8 cellular contexts compared by ENCODE assay signal in genomic region chr22:46736705-46737104, GRCh38. TPM values are rescaled to one million over a fixed set of nuclear protein-coding genes. Genes with fewer than 3 reads are reported as not detected.
DNase-seq lines count a peak whose midpoint lies in the region; ATAC-seq and TF ChIP-seq lines count a peak whose summit lies in the region.

No MANE protein-coding gene starts in this region.

- no peaks in the 10 kb centered on the region for H3K36me3 ChIP-seq in cardiac muscle cell

- DNase-seq in cardiac muscle cell (ENCODE audit: low read depth in 1 of 2, low spot score in 1 of 2) = no peak
- no peak for DNase-seq in left ventricle myocardium superior
- DNase-seq in cardiac fibroblast (ENCODE audit: low read depth in 2 of 2) = no peak
- DNase-seq in NCI-H2107 (lab: John Stamatoyannopoulos, UW) = no peak

- H3K9me3 ChIP-seq in cardiac muscle cell (ENCODE audit: low read depth) (no peaks in the 10 kb centered on the region), mononuclear cell (ENCODE audit: low read depth, low read length) (no peaks in the 10 kb centered on the region)

- intact Hi-C loops in left ventricle myocardium superior (cut with micrococcal nuclease) = loop anchor here (10.0 kb wide), 1 partner anchor 52 kb away; no protein-coding TSS in a partner anchor

- H3K27me3 ChIP-seq in cardiac muscle cell (no peaks in the 10 kb centered on the region), mononuclear cell (ENCODE audit: insufficient read depth, low read length) (no peaks in the 10 kb centered on the region)

- ATAC-seq in left ventricle myocardium superior = no peak
- no peak for ATAC-seq in HG03342 (IDR thresholded peaks at IDR 0.05; ENCODE audit: unreplicated experiment)
- ATAC-seq in activated CD4-positive, CD25-positive, alpha-beta regulatory T cell treated with anti-CD3 and anti-CD28 coated beads, Interleukin-2, amount 50 U/mL, for 24 hours = no peak
- ATAC-seq in GM18868 (IDR thresholded peaks at IDR 0.05; ENCODE audit: unreplicated experiment) = no peak

- peaks cover 30% of the 10 kb centered on the region for H3K4me1 ChIP-seq in cardiac muscle cell (ENCODE audit: low read depth)
- peaks cover 60% of the 10 kb centered on the region for H3K4me1 ChIP-seq in mononuclear cell (ENCODE audit: insufficient read depth, low read length)

- H3K4me3 ChIP-seq in cardiac muscle cell (peak overlapping the region; percentile 61), cardiac fibroblast (replicated peaks in 1 of 2; ENCODE audit: low read depth in 2 of 2, low read length in 2 of 2) (peak overlapping the region; percentile 69 to 72), mononuclear cell (ENCODE audit: low read length) (peak overlapping the region; percentile 72)

- no peak overlapping the region for H3K27ac ChIP-seq in cardiac muscle cell

- no peak for TF ChIP-seq CTCF in cardiac muscle cell (IDR thresholded peaks at IDR 0.05; ENCODE audit: low read depth, low read length)
- no peak for TF ChIP-seq CTCF in cardiac fibroblast (IDR thresholded peaks at IDR 0.05; ENCODE audit: low read depth, low read length)

RNA-seq across cellular contexts. Expression of gene CERK, which starts 1.3 kb away (rescaled TPM):
- total RNA-seq in cardiac muscle cell (65.4 and 74.9 TPM in 2 replicates), left ventricle myocardium superior (87.5 TPM), mononuclear cell (53.8 TPM)
- 37.2 and 53.7 TPM in 2 replicates for polyA plus RNA-seq in cardiac muscle cell

RNA-seq across cellular contexts. Expression of gene TBC1D22A, which starts 25.7 kb away (rescaled TPM):
- total RNA-seq in cardiac muscle cell = 16.2 and 16.6 TPM in 2 replicates
- polyA plus RNA-seq in cardiac muscle cell = 15.2 and 18.5 TPM in 2 replicates
- 15.8 TPM for total RNA-seq in left ventricle myocardium superior
- 14.1 TPM for total RNA-seq in mononuclear cell
